ENCODE assay signal across 8 cellular contexts in genomic region chr1:229843627-229844238, GRCh38.
DNase-seq lines count a peak whose midpoint lies in the region; ATAC-seq, FAIRE-seq and TF ChIP-seq lines count a peak whose summit lies in the region.

No MANE protein-coding gene starts in this region.

- DNase-seq in COLO668 (lab: John Stamatoyannopoulos, UW; ENCODE audit: unreplicated experiment) (peak; percentile 71), LHCN-M2 (ENCODE audit: low read depth) (peak; percentile 97), astrocyte (ENCODE audit: low read depth) (no peak), mesendoderm (no peak), posterior vena cava (ENCODE audit: low spot score) (no peak)

- H3K27ac ChIP-seq in astrocyte (ENCODE audit: low read depth, low read length) (no peak overlapping the region), liver (ENCODE audit: low read depth in 1 of 2, low read length in 2 of 2) (no peak overlapping the region), mesendoderm (ENCODE audit: low read depth, low read length) (no peak overlapping the region)

- H3K4me1 ChIP-seq in astrocyte (ENCODE audit: insufficient read depth, low read length) (no peaks in the 10 kb centered on the region), liver (ENCODE audit: control insufficient read depth in 4 of 4, insufficient read depth in 4 of 4, low read length in 3 of 4) (no peaks in the 10 kb centered on the region), mesendoderm (ENCODE audit: control insufficient read depth, low read depth, low read length) (no peaks in the 10 kb centered on the region)

- ATAC-seq in HG03469 (IDR thresholded peaks at IDR 0.05; ENCODE audit: unreplicated experiment) (no peak), HG02840 (IDR thresholded peaks at IDR 0.05; ENCODE audit: low FRiP score, unreplicated experiment) (no peak)

- 60% methylated on average over 3 of the region's 3 CpGs for WGBS in liver
- WGBS in mesendoderm (ENCODE audit: extremely low coverage, insufficient coverage, low lambda C conversion rate): no CpG with 5 or more reads among the region's 3 CpGs

- no peaks in the 10 kb centered on the region for H3K36me3 ChIP-seq in astrocyte (ENCODE audit: insufficient read depth, low read length)
- no peaks in the 10 kb centered on the region for H3K36me3 ChIP-seq in liver (ENCODE audit: control insufficient read depth in 4 of 4, insufficient read depth in 3 of 4, low read depth in 1 of 4, low read length in 3 of 4)
- H3K36me3 ChIP-seq in mesendoderm (ENCODE audit: control insufficient read depth, insufficient read depth, low read length): no peaks in the 10 kb centered on the region

- H3K4ac ChIP-seq in mesendoderm (ENCODE audit: low read depth, low read length): no peak overlapping the region

- no peak overlapping the region for H2BK5ac ChIP-seq in mesendoderm (ENCODE audit: low read length)

- H3K4me2 ChIP-seq in astrocyte (ENCODE audit: low read length) (no peak overlapping the region), mesendoderm (ENCODE audit: low read length) (no peak overlapping the region)

- no peak overlapping the region for H2BK15ac ChIP-seq in mesendoderm (replicated peaks; ENCODE audit: low read depth)

- H4K20me1 ChIP-seq in astrocyte (ENCODE audit: insufficient read depth, low read length): no peaks in the 10 kb centered on the region

- no peak overlapping the region for H3K9ac ChIP-seq in astrocyte (ENCODE audit: low read length)
- no peak overlapping the region for H3K9ac ChIP-seq in liver (ENCODE audit: low read depth in 1 of 2, low read length in 2 of 2)
- no peak overlapping the region for H3K9ac ChIP-seq in mesendoderm (ENCODE audit: low read length)

- H3K9me3 ChIP-seq in astrocyte (ENCODE audit: insufficient read depth, low read depth, low read length): no peaks in the 10 kb centered on the region
- H3K9me3 ChIP-seq in liver (ENCODE audit: control insufficient read depth in 4 of 4, low read length in 3 of 4): no peaks in the 10 kb centered on the region

- H3K27me3 Mint-ChIP-seq in astrocyte (ENCODE audit: low read depth, unreplicated experiment): peaks cover 12% of the 10 kb centered on the region

- peaks cover 4% of the 10 kb centered on the region for H3K4me1 Mint-ChIP-seq in astrocyte (ENCODE audit: low read depth, unreplicated experiment)

- no peak for FAIRE-seq in astrocyte (lab: Jason Lieb, UNC)

- H3K27me3 ChIP-seq in astrocyte (ENCODE audit: insufficient read depth, low read length) (no peaks in the 10 kb centered on the region), liver (ENCODE audit: control insufficient read depth in 4 of 4, insufficient read depth in 4 of 4, low read length in 3 of 4) (no peaks in the 10 kb centered on the region), mesendoderm (ENCODE audit: insufficient read depth, low read length, poor library complexity) (no peaks in the 10 kb centered on the region)

- H3K27ac Mint-ChIP-seq in astrocyte (ENCODE audit: unreplicated experiment): peak overlapping the region; percentile 24

- H2AK5ac ChIP-seq in mesendoderm (ENCODE audit: low read length): no peak overlapping the region

- H3K9me3 Mint-ChIP-seq in astrocyte (ENCODE audit: unreplicated experiment): peaks cover 1% of the 10 kb centered on the region

- no peak overlapping the region for H4K8ac ChIP-seq in mesendoderm (ENCODE audit: low read depth, low read length)

- no peak for TF ChIP-seq CTCF in astrocyte (IDR thresholded peaks at IDR 0.05; ENCODE audit: insufficient read depth, low read depth, low read length)
- TF ChIP-seq CTCF in liver (IDR thresholded peaks at IDR 0.05; ENCODE audit: low read depth, low read length, missing input control): peak; percentile 38

- H3K56ac ChIP-seq in mesendoderm (ENCODE audit: low read length): no peak overlapping the region

- no peak overlapping the region for H3K4me3 ChIP-seq in astrocyte (ENCODE audit: insufficient read depth, low read depth, low read length)
- H3K4me3 ChIP-seq in liver (ENCODE audit: low read depth in 1 of 3, low read length in 3 of 3): no peak overlapping the region
- no peak overlapping the region for H3K4me3 ChIP-seq in mesendoderm (ENCODE audit: low read length)

- H4K5ac ChIP-seq in mesendoderm (ENCODE audit: low read length): no peak overlapping the region

- no peaks in the 10 kb centered on the region for H3K79me1 ChIP-seq in mesendoderm (ENCODE audit: low read length)

- peak; percentile 73 to 79 for TF ChIP-seq RAD21 in liver (IDR thresholded peaks at IDR 0.05)

- H3K18ac ChIP-seq in mesendoderm (ENCODE audit: low read length): no peak overlapping the region

- no peak overlapping the region for H3K23ac ChIP-seq in mesendoderm (ENCODE audit: low read length)

- no peak overlapping the region for H2BK120ac ChIP-seq in mesendoderm (ENCODE audit: low read depth, low read length)

- H3K79me2 ChIP-seq in astrocyte (ENCODE audit: insufficient read depth, low read length) (no peaks in the 10 kb centered on the region), mesendoderm (ENCODE audit: control insufficient read depth, insufficient read depth, low read length) (no peaks in the 10 kb centered on the region)

- no peaks in the 10 kb centered on the region for H3K36me3 Mint-ChIP-seq in astrocyte (ENCODE audit: low read depth, unreplicated experiment)

- H3K4me3 Mint-ChIP-seq in astrocyte (ENCODE audit: unreplicated experiment): no peak overlapping the region

- intact Hi-C loops in posterior vena cava (cut with DNase I): no loop called here

- no peak overlapping the region for H2AFZ ChIP-seq in astrocyte (ENCODE audit: low read depth, low read length)

TF ChIP-seq in liver, 16 proteins besides CTCF, POLR2A, EP300 and RAD21:
- TF ChIP-seq FOXA2 (IDR thresholded peaks at IDR 0.05): no peak
- no peak for TF ChIP-seq ATF3 (IDR thresholded peaks at IDR 0.05)
- no peak for TF ChIP-seq EGR1 (IDR thresholded peaks at IDR 0.05; ENCODE audit: low read depth in 2 of 2)
- no peak for TF ChIP-seq YY1 (IDR thresholded peaks at IDR 0.05)
- no peak for TF ChIP-seq NR2F2 (IDR thresholded peaks at IDR 0.05)
- TF ChIP-seq ZBTB33 (IDR thresholded peaks at IDR 0.05): no peak
- TF ChIP-seq SP1 (IDR thresholded peaks at IDR 0.05): no peak
- TF ChIP-seq GABPA (IDR thresholded peaks at IDR 0.05 in 1 of 2, conservative IDR thresholded peaks at IDR 0.05 in 1 of 2): no peak
- TF ChIP-seq MAX (IDR thresholded peaks at IDR 0.05): no peak
- TF ChIP-seq HNF4G (IDR thresholded peaks at IDR 0.05): no peak

Comparison
In these comparisons a context has a peak if more than half of its experiments do, and no peak if none do; other contexts are left out.
1. DNase-seq: peak in COLO668 (single experiment) and LHCN-M2 (single experiment); none in astrocyte (single experiment), mesendoderm (single experiment) and posterior vena cava (single experiment).